In genomic region chr7:115086146-115086841, GRCh38 we compare ENCODE assay signal across 26 cellular contexts.
DNase-seq lines count a peak whose midpoint lies in the region; ATAC-seq and TF ChIP-seq lines count a peak whose summit lies in the region.
"Had no signal": no experiment of that assay in that cellular context is flagged by ENCODE, and none has a peak within 500 bp of the region (broad histone marks: within the 10 kb centered on the region; RNA-seq: fewer than 3 reads in every experiment).

No MANE protein-coding gene starts in this region.

- BruUV-seq in HCT116 (replicated peaks; lab: Mats Ljungman, UMichigan): no TSS peak

- no peaks in the 10 kb centered on the region for H3K27me3 ChIP-seq in HCT116 (ENCODE audit: insufficient read depth, low read length)
- 0 out of 2 replicates have a peak, but pooled peaks cover 6% of the 10 kb centered on the region for H3K27me3 ChIP-seq in SK-N-SH (ENCODE audit: insufficient read depth)
- H3K27me3 ChIP-seq: BLaER1 treated with 17β-estradiol and CSF1 and Interleukin-3, amounts not matched to agents 10 nM and 100 nM had no signal

- peak; percentile 42 for TF ChIP-seq CTCF in 22Rv1 (IDR thresholded peaks at IDR 0.05)
- peak; percentile 7 to 48 (median 18); a peak in 2 of 6 replicates for TF ChIP-seq CTCF in HCT116 (IDR thresholded peaks at IDR 0.05 in 2 of 3, conservative IDR thresholded peaks at IDR 0.05 in 1 of 3; ENCODE audit: borderline replicate concordance in 1 of 3, insufficient read depth in 1 of 3, low read depth in 2 of 3, low read length in 2 of 3)
- TF ChIP-seq CTCF in SK-N-SH (IDR thresholded peaks at IDR 0.05): peak; percentile 37

- TF ChIP-seq POLR2A in HCT116 (IDR thresholded peaks at IDR 0.05; ENCODE audit: borderline replicate concordance, extremely low read depth, insufficient read depth, insufficient read length): no peak

- no peak overlapping the region for H3K4me3 ChIP-seq in HCT116 (replicated peaks in 1 of 2; ENCODE audit: low read depth in 1 of 2, low read length in 2 of 2)
- H3K4me3 ChIP-seq in SK-N-SH (ENCODE audit: low read depth in 2 of 2, low read length in 1 of 2): no peak overlapping the region
- H3K4me3 ChIP-seq: BLaER1 treated with 17β-estradiol and CSF1 and Interleukin-3, amounts not matched to agents 10 nM and 100 nM had no signal

- no peaks in the 10 kb centered on the region for H3F3A ChIP-seq in SK-N-SH (replicated peaks; ENCODE audit: insufficient read depth)

- H4K20me1 ChIP-seq in HCT116 (ENCODE audit: insufficient read depth) (no peaks in the 10 kb centered on the region), SK-N-SH (ENCODE audit: insufficient read depth) (no peaks in the 10 kb centered on the region)
- H4K20me1 ChIP-seq: BLaER1 treated with 17β-estradiol and CSF1 and Interleukin-3, amounts not matched to agents 10 nM and 100 nM had no signal

- no peak overlapping the region for H3K4me3 Mint-ChIP-seq in activated T-helper 2 cell treated with anti-CD3 and anti-CD28 coated beads, Interferon-gamma antibody, Interleukin-2, Interleukin-4, amounts not matched to agents 10 μg/mL and 5 μg/mL and 100 μg/mL, durations not matched to agents 14 hours and 24 hours and 36 hours (ENCODE audit: low read depth)
- H3K4me3 Mint-ChIP-seq: activated B cell treated with CpG ODN at 0.5 μM for 24 hours; activated T-helper 17 cell treated with anti-CD3 and anti-CD28 coated beads, Interleukin-2, amount 50 U/mL, for 72 hours; memory B cell; type B pancreatic cell had no signal

- no peaks in the 10 kb centered on the region for H3K9me2 ChIP-seq in HCT116 (ENCODE audit: insufficient read depth)
- no peaks in the 10 kb centered on the region for H3K9me2 ChIP-seq in SK-N-SH

- no peak for TF ChIP-seq EP300 in SK-N-SH (IDR thresholded peaks at IDR 0.05; ENCODE audit: borderline replicate concordance in 1 of 2, low read depth in 1 of 2, low read length in 1 of 2)

- H3K9me3 ChIP-seq in HCT116 (ENCODE audit: control insufficient read depth in 1 of 2, insufficient read depth in 1 of 2, low read depth in 1 of 2, low read length in 2 of 2) (no peaks in the 10 kb centered on the region), SK-N-SH (no peaks in the 10 kb centered on the region)
- H3K9me3 ChIP-seq: BLaER1 treated with 17β-estradiol and CSF1 and Interleukin-3, amounts not matched to agents 10 nM and 100 nM had no signal

- WGBS in SK-N-SH (ENCODE audit: low lambda C conversion rate): 9% methylated on average over 3 of the region's 3 CpGs

- no peaks in the 10 kb centered on the region for H3K4me1 Mint-ChIP-seq in activated T-helper 2 cell treated with anti-CD3 and anti-CD28 coated beads, Interferon-gamma antibody, Interleukin-2, Interleukin-4, amounts not matched to agents 10 μg/mL and 5 μg/mL and 100 μg/mL, durations not matched to agents 14 hours and 24 hours and 36 hours (ENCODE audit: low read depth)
- H3K4me1 Mint-ChIP-seq: activated B cell treated with CpG ODN at 0.5 μM for 24 hours; activated T-helper 17 cell treated with anti-CD3 and anti-CD28 coated beads, Interleukin-2, amount 50 U/mL, for 72 hours; memory B cell had no signal

- intact Hi-C loops in HCT116 (cut with micrococcal nuclease): loop anchor here (10.0 kb wide), 1 partner anchor 619 kb away; no protein-coding TSS in a partner anchor
- intact Hi-C loops in activated T-helper 2 cell treated with anti-CD3 and anti-CD28 coated beads, Interferon-gamma antibody, Interleukin-2, Interleukin-4, amounts not matched to agents 10 μg/mL and 5 μg/mL and 100 μg/mL, durations not matched to agents 14 hours and 24 hours and 36 hours (cut with micrococcal nuclease): no loop called here

- no peak for DNase-seq in HCT116 (ENCODE audit: low read depth, low spot score)
- DNase-seq in SK-N-SH: no peak
- no peak for DNase-seq in left lobe of liver (ENCODE audit: low spot score)
- DNase-seq in NCI-H2227 (lab: John Stamatoyannopoulos, UW; ENCODE audit: unreplicated experiment): no peak
- no peak for DNase-seq in activated T-helper 2 cell treated with anti-CD3 and anti-CD28 coated beads, Interferon-gamma antibody, Interleukin-2, Interleukin-4, amounts not matched to agents 10 μg/mL and 5 μg/mL and 100 μg/mL, durations not matched to agents 14 hours and 24 hours and 36 hours (ENCODE audit: low spot score)
- DNase-seq: activated B cell treated with CpG ODN at 0.5 μM for 24 hours; activated CD4-positive, alpha-beta T cell treated with anti-CD3 and anti-CD28 coated beads, Interleukin-2, amount 50 U/mL, for 48 hours; activated CD8-positive, alpha-beta memory T cell treated with anti-CD3 and anti-CD28 coated beads, Interleukin-2, amount 50 U/mL, for 48 hours; aorta; central memory CD4-positive, alpha-beta T cell; GOT3; kidney glomerular epithelial cell; NCI-H1092; NCI-H187 treated with DMSO at 0.1 percent for 48 hours; NCI-H226; NCI-H774; SW 1271 had no signal

- no peaks in the 10 kb centered on the region for H3K79me2 ChIP-seq in HCT116 (ENCODE audit: insufficient read depth, low read length)
- H3K79me2 ChIP-seq in SK-N-SH (ENCODE audit: insufficient read depth): no peaks in the 10 kb centered on the region

- H3K4me2 ChIP-seq in HCT116 (ENCODE audit: low read length) (no peak overlapping the region), SK-N-SH (no peak overlapping the region)
- H3K4me2 ChIP-seq: BLaER1 treated with 17β-estradiol and CSF1 and Interleukin-3, amounts not matched to agents 10 nM and 100 nM had no signal

- POLR2A ChIA-PET in HCT116 (lab: Charles Lee) (no interaction called here), SK-N-SH (lab: Yijun Ruan, JAX) (no interaction called here)

- H3K4me1 ChIP-seq in HCT116 (ENCODE audit: control insufficient read depth in 1 of 2, insufficient read depth in 2 of 2, low read length in 2 of 2) (peaks cover 7 to 11% of the 10 kb centered on the region in 2 experiments; a peak in 3 of 4 replicates), SK-N-SH (ENCODE audit: control insufficient read depth in 1 of 2, insufficient read depth in 2 of 2, low read depth in 1 of 2, low read length in 1 of 2) (peaks cover 0 to 4% of the 10 kb centered on the region in 2 experiments; a peak in 1 of 4 replicates)
- H3K4me1 ChIP-seq: BLaER1 treated with 17β-estradiol and CSF1 and Interleukin-3, amounts not matched to agents 10 nM and 100 nM had no signal

- H3K36me3 ChIP-seq in HCT116 (ENCODE audit: control insufficient read depth in 1 of 2, insufficient read depth in 2 of 2, low read length in 2 of 2): no peaks in the 10 kb centered on the region
- H3K36me3 ChIP-seq in SK-N-SH (replicated peaks in 1 of 2; ENCODE audit: control insufficient read depth in 1 of 2, insufficient read depth in 2 of 2, low read length in 1 of 2): no peaks in the 10 kb centered on the region
- H3K36me3 ChIP-seq: BLaER1 treated with 17β-estradiol and CSF1 and Interleukin-3, amounts not matched to agents 10 nM and 100 nM had no signal

- H2AFZ ChIP-seq in HCT116 (ENCODE audit: low read depth, low read length, poor library complexity, severe bottlenecking) (no peak overlapping the region), SK-N-SH (ENCODE audit: low read depth) (no peak overlapping the region)

- ATAC-seq in HCT116: peak; percentile 57; the same call in 1 of the 2 replicates
- ATAC-seq in left lobe of liver: peak; percentile 46
- no peak for ATAC-seq in HG02973 (IDR thresholded peaks at IDR 0.05; ENCODE audit: unreplicated experiment)
- no peak for ATAC-seq in HG03571 (IDR thresholded peaks at IDR 0.05; ENCODE audit: unreplicated experiment)
- ATAC-seq: activated naive CD4-positive, alpha-beta T cell treated with anti-CD3 and anti-CD28 coated beads, Interleukin-2, amount 50 U/mL, for 72 hours; activated T-helper 17 cell treated with anti-CD3 and anti-CD28 coated beads, Interleukin-2, amount 50 U/mL, for 72 hours; Right ventricle myocardium inferior had no signal

- H3K27ac Mint-ChIP-seq in activated T-helper 2 cell treated with anti-CD3 and anti-CD28 coated beads, Interferon-gamma antibody, Interleukin-2, Interleukin-4, amounts not matched to agents 10 μg/mL and 5 μg/mL and 100 μg/mL, durations not matched to agents 14 hours and 24 hours and 36 hours: no peak overlapping the region
- H3K27ac Mint-ChIP-seq: activated B cell treated with CpG ODN at 0.5 μM for 24 hours; activated naive CD4-positive, alpha-beta T cell treated with anti-CD3 and anti-CD28 coated beads, Interleukin-2, amount 50 U/mL, for 72 hours; activated T-helper 17 cell treated with anti-CD3 and anti-CD28 coated beads, Interleukin-2, amount 50 U/mL, for 72 hours; memory B cell; type B pancreatic cell had no signal

- H3K27me3 Mint-ChIP-seq in activated T-helper 2 cell treated with anti-CD3 and anti-CD28 coated beads, Interferon-gamma antibody, Interleukin-2, Interleukin-4, amounts not matched to agents 10 μg/mL and 5 μg/mL and 100 μg/mL, durations not matched to agents 14 hours and 24 hours and 36 hours (ENCODE audit: low read depth): peaks cover 9% of the 10 kb centered on the region
- H3K27me3 Mint-ChIP-seq: activated B cell treated with CpG ODN at 0.5 μM for 24 hours; activated T-helper 17 cell treated with anti-CD3 and anti-CD28 coated beads, Interleukin-2, amount 50 U/mL, for 72 hours; memory B cell; type B pancreatic cell had no signal

- no peaks in the 10 kb centered on the region for H3K9me3 Mint-ChIP-seq in activated T-helper 2 cell treated with anti-CD3 and anti-CD28 coated beads, Interferon-gamma antibody, Interleukin-2, Interleukin-4, amounts not matched to agents 10 μg/mL and 5 μg/mL and 100 μg/mL, durations not matched to agents 14 hours and 24 hours and 36 hours
- H3K9me3 Mint-ChIP-seq: activated B cell treated with CpG ODN at 0.5 μM for 24 hours; activated naive CD4-positive, alpha-beta T cell treated with anti-CD3 and anti-CD28 coated beads, Interleukin-2, amount 50 U/mL, for 72 hours; activated T-helper 17 cell treated with anti-CD3 and anti-CD28 coated beads, Interleukin-2, amount 50 U/mL, for 72 hours; memory B cell; type B pancreatic cell had no signal

- TF ChIP-seq RAD21 in HCT116 (IDR thresholded peaks at IDR 0.05; ENCODE audit: low read depth): peak; percentile 41; the same call in 1 of the 2 replicates
- peak; percentile 22; the same call in 1 of the 2 replicates for TF ChIP-seq RAD21 in SK-N-SH (IDR thresholded peaks at IDR 0.05; ENCODE audit: low read length)

- CTCF ChIA-PET in HCT116 (lab: Charles Lee) (interaction anchor here (1.2 kb wide), 1 partner anchor 13 kb away, joined by 3 read pairs; no protein-coding TSS in a partner anchor), SK-N-SH (lab: Yijun Ruan, JAX) (interaction anchor here (0.6 kb wide), 1 partner anchor 21 kb away, joined by 3 read pairs; no protein-coding TSS in a partner anchor)

- no peak overlapping the region for H3K27ac ChIP-seq in 22Rv1
- H3K27ac ChIP-seq in HCT116 (ENCODE audit: low read depth, low read length): no peak overlapping the region
- no peak overlapping the region for H3K27ac ChIP-seq in SK-N-SH (ENCODE audit: low read depth in 2 of 2, low read length in 1 of 2)
- H3K27ac ChIP-seq: BLaER1 treated with 17β-estradiol and CSF1 and Interleukin-3, amounts not matched to agents 10 nM and 100 nM had no signal

- H3K9ac ChIP-seq in HCT116 (ENCODE audit: low read length): no peak overlapping the region
- no peak overlapping the region for H3K9ac ChIP-seq in SK-N-SH
- H3K9ac ChIP-seq: BLaER1 treated with 17β-estradiol and CSF1 and Interleukin-3, amounts not matched to agents 10 nM and 100 nM had no signal

- no peaks in the 10 kb centered on the region for H3K36me3 Mint-ChIP-seq in activated T-helper 2 cell treated with anti-CD3 and anti-CD28 coated beads, Interferon-gamma antibody, Interleukin-2, Interleukin-4, amounts not matched to agents 10 μg/mL and 5 μg/mL and 100 μg/mL, durations not matched to agents 14 hours and 24 hours and 36 hours (ENCODE audit: low read depth)
- H3K36me3 Mint-ChIP-seq: memory B cell, type B pancreatic cell had no signal

- RAD21 ChIA-PET in HCT116 (lab: Charles Lee; ENCODE audit: low non-redundant PET in 1 of 2, low total read pairs in 2 of 2, uncharacterized antibody in 2 of 2, unreplicated experiment in 2 of 2): interaction anchor here in 1 of 2 experiments (1.7 kb wide), 1 partner anchor 765 kb away, joined by 3 read pairs; no protein-coding TSS in a partner anchor

Comparison
In these comparisons a context has a peak if more than half of its experiments do, and no peak if none do; other contexts are left out.
1. ATAC-seq: peak in HCT116 (single experiment) and left lobe of liver (single experiment); none in HG02973 (single experiment) and HG03571 (single experiment).
2. Peak in every context shown above with its lines, with median percentiles within 50 percentile points of each other: CTCF ChIP-seq.